ENCODE assay signal across 22 cellular contexts in genomic region chr4:119731146-119731742, GRCh38.
DNase-seq lines count a peak whose midpoint lies in the region; ATAC-seq and TF ChIP-seq lines count a peak whose summit lies in the region.
"Had no signal": no experiment of that assay in that cellular context is flagged by ENCODE, and none has a peak within 500 bp of the region (broad histone marks: within the 10 kb centered on the region; RNA-seq: fewer than 3 reads in every experiment).

No MANE protein-coding gene starts in this region.

- peaks cover 85% of the 10 kb centered on the region for H3K4me1 Mint-ChIP-seq in osteocyte (ENCODE audit: unreplicated experiment)
- H3K4me1 Mint-ChIP-seq: activated CD4-positive, alpha-beta T cell treated with anti-CD3 and anti-CD28 coated beads for 36 hours; activated T-helper 17 cell treated with anti-CD3 and anti-CD28 coated beads, Interleukin-2, amount 50 U/mL, for 72 hours; CD4-positive, CD25-positive, alpha-beta regulatory T cell; naive thymus-derived CD8-positive, alpha-beta T cell; T-cell had no signal

- ATAC-seq in GM18498 (IDR thresholded peaks at IDR 0.05; ENCODE audit: unreplicated experiment): no peak
- ATAC-seq: activated CD4-positive, alpha-beta T cell treated with anti-CD3 and anti-CD28 coated beads for 36 hours; activated T-helper 17 cell treated with anti-CD3 and anti-CD28 coated beads, Interleukin-2, amount 50 U/mL, for 72 hours; naive thymus-derived CD8-positive, alpha-beta T cell; T-cell had no signal

- H3K4me1 ChIP-seq in PC-9 (replicated peaks; ENCODE audit: insufficient read depth): peaks cover 61% of the 10 kb centered on the region

- TF ChIP-seq CTCF in PC-9 (conservative IDR thresholded peaks at IDR 0.05) (no peak), osteocyte (IDR thresholded peaks at IDR 0.05) (no peak)

- H3K27me3 ChIP-seq in PC-9 (ENCODE audit: insufficient read depth, low read depth): no peaks in the 10 kb centered on the region
- H3K27me3 ChIP-seq: pancreas had no signal

- no peaks in the 10 kb centered on the region for H3K79me2 ChIP-seq in PC-9 (ENCODE audit: low read depth)

- H2AFZ ChIP-seq in PC-9: no peak overlapping the region

- H3K36me3 ChIP-seq in PC-9 (ENCODE audit: low read depth): no peaks in the 10 kb centered on the region
- H3K36me3 ChIP-seq: pancreas had no signal

- H3K4me2 ChIP-seq in PC-9: peak overlapping the region; percentile 69
- H3K4me2 ChIP-seq: KMS-11 had no signal

- CTCF ChIA-PET in PC-9 (lab: Charles Lee): no interaction called here

- no peak overlapping the region for H3K4me3 ChIP-seq in PC-9
- H3K4me3 ChIP-seq: pancreas had no signal

- H4K20me1 ChIP-seq in PC-9 (ENCODE audit: insufficient read depth): no peaks in the 10 kb centered on the region

- H3K27ac ChIP-seq in PC-9: peak overlapping the region; percentile 99; the same call in 1 of the 2 replicates
- H3K27ac ChIP-seq: KMS-11 had no signal

- H3K27me3 Mint-ChIP-seq in osteocyte (ENCODE audit: unreplicated experiment): no peaks in the 10 kb centered on the region
- H3K27me3 Mint-ChIP-seq: activated T-helper 17 cell treated with anti-CD3 and anti-CD28 coated beads, Interleukin-2, amount 50 U/mL, for 72 hours had no signal

- POLR2A ChIA-PET in PC-9 (lab: Charles Lee; ENCODE audit: unreplicated experiment): no interaction called here

- no peaks in the 10 kb centered on the region for H3K9me2 ChIP-seq in PC-9 (ENCODE audit: insufficient read depth)

- no peak overlapping the region for H3K4me3 Mint-ChIP-seq in osteocyte (ENCODE audit: unreplicated experiment)
- H3K4me3 Mint-ChIP-seq: activated CD4-positive, alpha-beta T cell treated with anti-CD3 and anti-CD28 coated beads for 36 hours; activated T-helper 17 cell treated with anti-CD3 and anti-CD28 coated beads, Interleukin-2, amount 50 U/mL, for 72 hours; CD4-positive, CD25-positive, alpha-beta regulatory T cell; memory B cell; naive thymus-derived CD8-positive, alpha-beta T cell; T-cell had no signal

- H3K36me3 Mint-ChIP-seq in osteocyte (ENCODE audit: unreplicated experiment): no peaks in the 10 kb centered on the region
- H3K36me3 Mint-ChIP-seq: CD4-positive, CD25-positive, alpha-beta regulatory T cell; T-cell had no signal

- intact Hi-C loops in PC-9 (cut with micrococcal nuclease; ENCODE audit: unreplicated experiment): no loop called here

- no peaks in the 10 kb centered on the region for H3K9me3 ChIP-seq in PC-9 (ENCODE audit: insufficient read depth, low read depth)
- H3K9me3 ChIP-seq: pancreas had no signal

- H3K9me3 Mint-ChIP-seq in osteocyte (ENCODE audit: unreplicated experiment): peaks cover 10% of the 10 kb centered on the region

- DNase-seq in EH (ENCODE audit: low read depth): peak; percentile 65
- peak in 1 of 2 experiments; percentile 55 for DNase-seq in PC-9
- DNase-seq in fibroblast of gingiva (ENCODE audit: low read depth): peak; percentile 35
- DNase-seq in osteocyte (ENCODE audit: extremely low spot score, unreplicated experiment): no peak
- no peak for DNase-seq in activated CD8-positive, alpha-beta memory T cell treated with anti-CD3 and anti-CD28 coated beads, Interleukin-2, amount 50 U/mL, for 48 hours
- DNase-seq in activated naive CD4-positive, alpha-beta T cell treated with Interleukin-2 at 50 U/mL for 16 hours: no peak
- no peak for DNase-seq in inferior parietal cortex (ENCODE audit: extremely low spot score)
- DNase-seq: activated CD4-positive, alpha-beta T cell treated with anti-CD3 and anti-CD28 coated beads for 36 hours; CD4-positive, CD25-positive, alpha-beta regulatory T cell; DMS 273 treated with DMSO at 0.1 percent for 48 hours; naive thymus-derived CD8-positive, alpha-beta T cell; NCI-H1048; NCI-H2029; NCI-H510A treated with DMSO at 0.1 percent for 48 hours; pancreas; stimulated activated CD4-positive, alpha-beta T cell treated with anti-CD3 and anti-CD28 coated beads, Interleukin-2, amount 100 ng/mL, for 24 hours; stimulated activated naive CD4-positive, alpha-beta T cell; T-cell had no signal

- peaks cover 51% of the 10 kb centered on the region for H3F3A ChIP-seq in PC-9 (ENCODE audit: insufficient read depth, low read depth)

- BruUV-seq in PC-9 (replicated peaks; lab: Mats Ljungman, UMichigan): no TSS peak

- peak overlapping the region; percentile 74 for H3K27ac Mint-ChIP-seq in osteocyte (ENCODE audit: unreplicated experiment)
- H3K27ac Mint-ChIP-seq: activated CD4-positive, alpha-beta T cell treated with anti-CD3 and anti-CD28 coated beads for 36 hours; activated T-helper 17 cell treated with anti-CD3 and anti-CD28 coated beads, Interleukin-2, amount 50 U/mL, for 72 hours; CD4-positive, CD25-positive, alpha-beta regulatory T cell; memory B cell; naive thymus-derived CD8-positive, alpha-beta T cell; T-cell had no signal

Comparison
In these comparisons a context has a peak if more than half of its experiments do, and no peak if none do; other contexts are left out.
1. DNase-seq: peak in EH (single experiment) and fibroblast of gingiva (single experiment); none in osteocyte (single experiment), activated CD8-positive, alpha-beta memory T cell treated with anti-CD3 and anti-CD28 coated beads, Interleukin-2, amount 50 U/mL, for 48 hours (single experiment), activated naive CD4-positive, alpha-beta T cell treated with Interleukin-2 at 50 U/mL for 16 hours (single experiment) and inferior parietal cortex (single experiment).